Comparison of ENCODE assay signal across 17 cellular contexts in the genomic region with DNA sequence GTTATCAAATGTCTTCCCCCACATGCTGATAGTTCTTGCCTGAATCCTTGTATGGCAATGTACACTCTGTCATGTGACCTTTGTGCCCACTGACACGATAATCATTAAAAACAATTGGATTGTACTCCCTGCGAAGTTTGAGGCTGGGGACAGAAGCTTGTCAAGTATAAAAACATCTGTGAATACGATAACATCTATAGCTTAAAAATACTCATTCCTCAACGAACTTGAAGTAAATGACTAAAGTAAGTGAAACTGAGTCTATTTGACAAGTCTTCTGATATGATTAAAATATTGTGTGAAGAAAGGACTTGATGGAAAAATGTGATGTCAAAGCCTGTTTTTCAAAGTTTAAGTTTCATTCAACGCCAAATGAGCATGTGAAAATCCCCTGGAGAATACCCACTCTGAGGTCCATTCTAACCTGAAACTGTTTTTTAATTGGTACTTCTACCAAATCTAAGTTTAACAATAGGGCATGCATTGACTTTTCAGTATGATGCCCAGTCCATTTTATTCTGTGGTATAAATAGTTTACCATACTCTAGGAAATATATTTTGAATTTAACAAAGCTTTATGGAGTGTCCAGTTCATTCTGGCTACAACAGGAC.
DNase-seq lines count a peak whose midpoint lies in the region; ATAC-seq and TF ChIP-seq lines count a peak whose summit lies in the region.
"Had no signal": no experiment of that assay in that cellular context is flagged by ENCODE, and none has a peak within 500 bp of the region (broad histone marks: within the 10 kb centered on the region; RNA-seq: fewer than 3 reads in every experiment).

No MANE protein-coding gene starts in this region.

- in situ Hi-C loops in GM13977 (cut with MboI; ENCODE audit: low pct_unique_long_range_greater_than_20kb, low sequenced_read_pairs, unreplicated experiment), result no loop called here

- POLR2A ChIA-PET in activated CD4-positive, alpha-beta T cell treated with anti-CD3 and anti-CD28 coated beads for 36 hours (lab: Charles Lee), result interaction anchor here (0.7 kb wide), 1 partner anchor 33 kb away, joined by 3 read pairs; no protein-coding TSS in a partner anchor

- peaks cover 5% of the 10 kb centered on the region for H3K27me3 Mint-ChIP-seq in activated CD4-positive, alpha-beta T cell treated with anti-CD3 and anti-CD28 coated beads for 36 hours
- no peaks in the 10 kb centered on the region for H3K27me3 Mint-ChIP-seq in activated naive CD4-positive, alpha-beta T cell treated with anti-CD3 and anti-CD28 coated beads, Interleukin-2, amount 10 ng/mL, durations not matched to agents 7 days and 5 days
- no peaks in the 10 kb centered on the region for H3K27me3 Mint-ChIP-seq in activated T-helper 1 cell treated with anti-CD3 and anti-CD28 coated beads, Interleukin-12 subunit alpha, Interleukin-12 subunit beta, Interleukin-2, Interleukin-4 antibody, amounts not matched to agents 30 ng/mL and 10 ng/mL and 1 ng/mL, durations not matched to agents 14 hours and 24 hours and 36 hours (ENCODE audit: insufficient read depth)
- H3K27me3 Mint-ChIP-seq in stimulated activated naive CD8-positive, alpha-beta T cell treated with anti-CD3 and anti-CD28 coated beads, Interleukin-15, Interleukin-2, amounts not matched to agents 100 ng/mL and 50 ng/mL, for 24 hours, result peaks cover 13% of the 10 kb centered on the region

- peak overlapping the region; percentile 83 for H3K27ac Mint-ChIP-seq in activated CD4-positive, alpha-beta T cell treated with anti-CD3 and anti-CD28 coated beads for 36 hours
- peak overlapping the region; percentile 71 to 96 for H3K27ac Mint-ChIP-seq in activated naive CD4-positive, alpha-beta T cell treated with anti-CD3 and anti-CD28 coated beads, Interleukin-2, amount 50 U/mL, for 72 hours
- no peak overlapping the region for H3K27ac Mint-ChIP-seq in activated naive CD4-positive, alpha-beta T cell treated with anti-CD3 and anti-CD28 coated beads, Interleukin-2, amount 10 ng/mL, durations not matched to agents 7 days and 5 days
- H3K27ac Mint-ChIP-seq in activated T-helper 1 cell treated with anti-CD3 and anti-CD28 coated beads, Interleukin-12 subunit alpha, Interleukin-12 subunit beta, Interleukin-2, Interleukin-4 antibody, amounts not matched to agents 30 ng/mL and 10 ng/mL and 1 ng/mL, durations not matched to agents 14 hours and 24 hours and 36 hours, result peak overlapping the region; percentile 94
- H3K27ac Mint-ChIP-seq in stimulated activated naive CD8-positive, alpha-beta T cell treated with anti-CD3 and anti-CD28 coated beads, Interleukin-15, Interleukin-2, amounts not matched to agents 100 ng/mL and 50 ng/mL, for 24 hours, result peak overlapping the region; percentile 94

- peak; percentile 26 for DNase-seq in activated CD4-positive, alpha-beta T cell treated with anti-CD3 and anti-CD28 coated beads for 36 hours
- no peak for DNase-seq in activated CD4-positive, alpha-beta T cell treated with anti-CD3 and anti-CD28 coated beads, Interleukin-2, amount 50 U/mL, for 48 hours
- peak in 1 of 2 donors; percentile 41 for DNase-seq in activated naive CD4-positive, alpha-beta T cell treated with anti-CD3 and anti-CD28 coated beads, Interleukin-2, amount 50 U/mL, for 72 hours (ENCODE audit: low spot score in 2 of 2)
- no peak for DNase-seq in activated naive CD4-positive, alpha-beta T cell treated with anti-CD3 and anti-CD28 coated beads, Interleukin-2, amount 10 ng/mL, durations not matched to agents 7 days and 5 days
- no peak for DNase-seq in activated T-helper 1 cell treated with anti-CD3 and anti-CD28 coated beads, Interleukin-12 subunit alpha, Interleukin-12 subunit beta, Interleukin-2, Interleukin-4 antibody, amounts not matched to agents 30 ng/mL and 10 ng/mL and 1 ng/mL, durations not matched to agents 14 hours and 24 hours and 36 hours (ENCODE audit: low spot score)
- DNase-seq in GM13977 (ENCODE audit: low spot score), result no peak
- DNase-seq in HPDE6-E6E7 (ENCODE audit: extremely low spot score), result no peak
- DNase-seq: 8988T, GF-D8, H7, MV-4-11, NCI-H1417 treated with DMSO at 0.1 percent for 48 hours, NCI-H2029, NCI-H2171 treated with DMSO at 0.1 percent for 48 hours, NCI-H82 had no signal

- H3K36me3 Mint-ChIP-seq in activated CD4-positive, alpha-beta T cell treated with anti-CD3 and anti-CD28 coated beads for 36 hours (ENCODE audit: low read depth), result no peaks in the 10 kb centered on the region
- H3K36me3 Mint-ChIP-seq in activated naive CD4-positive, alpha-beta T cell treated with anti-CD3 and anti-CD28 coated beads, Interleukin-2, amount 50 U/mL, for 72 hours, result peaks cover 0 to 21% of the 10 kb centered on the region in 2 donors
- no peaks in the 10 kb centered on the region for H3K36me3 Mint-ChIP-seq in activated naive CD4-positive, alpha-beta T cell treated with anti-CD3 and anti-CD28 coated beads, Interleukin-2, amount 10 ng/mL, durations not matched to agents 7 days and 5 days
- peaks cover 3% of the 10 kb centered on the region for H3K36me3 Mint-ChIP-seq in activated T-helper 1 cell treated with anti-CD3 and anti-CD28 coated beads, Interleukin-12 subunit alpha, Interleukin-12 subunit beta, Interleukin-2, Interleukin-4 antibody, amounts not matched to agents 30 ng/mL and 10 ng/mL and 1 ng/mL, durations not matched to agents 14 hours and 24 hours and 36 hours (ENCODE audit: low read depth)
- H3K36me3 Mint-ChIP-seq in stimulated activated naive CD8-positive, alpha-beta T cell treated with anti-CD3 and anti-CD28 coated beads, Interleukin-15, Interleukin-2, amounts not matched to agents 100 ng/mL and 50 ng/mL, for 24 hours (ENCODE audit: low read depth), result no peaks in the 10 kb centered on the region

- peaks cover 57% of the 10 kb centered on the region for H3K4me1 Mint-ChIP-seq in activated CD4-positive, alpha-beta T cell treated with anti-CD3 and anti-CD28 coated beads for 36 hours
- H3K4me1 Mint-ChIP-seq in activated naive CD4-positive, alpha-beta T cell treated with anti-CD3 and anti-CD28 coated beads, Interleukin-2, amount 10 ng/mL, durations not matched to agents 7 days and 5 days, result no peaks in the 10 kb centered on the region
- peaks cover 48% of the 10 kb centered on the region for H3K4me1 Mint-ChIP-seq in activated T-helper 1 cell treated with anti-CD3 and anti-CD28 coated beads, Interleukin-12 subunit alpha, Interleukin-12 subunit beta, Interleukin-2, Interleukin-4 antibody, amounts not matched to agents 30 ng/mL and 10 ng/mL and 1 ng/mL, durations not matched to agents 14 hours and 24 hours and 36 hours (ENCODE audit: low read depth)
- H3K4me1 Mint-ChIP-seq in stimulated activated naive CD8-positive, alpha-beta T cell treated with anti-CD3 and anti-CD28 coated beads, Interleukin-15, Interleukin-2, amounts not matched to agents 100 ng/mL and 50 ng/mL, for 24 hours (ENCODE audit: low read depth), result peaks cover 83% of the 10 kb centered on the region

- intact Hi-C loops in activated CD4-positive, alpha-beta T cell treated with anti-CD3 and anti-CD28 coated beads for 36 hours (cut with DNase I, micrococcal nuclease), result loop anchor here (2.0 to 5.0 kb wide), 2 partner anchors 117 to 118 kb away; no protein-coding TSS in a partner anchor
- intact Hi-C loops in activated T-helper 1 cell treated with anti-CD3 and anti-CD28 coated beads, Interleukin-12 subunit alpha, Interleukin-12 subunit beta, Interleukin-2, Interleukin-4 antibody, amounts not matched to agents 30 ng/mL and 10 ng/mL and 1 ng/mL, durations not matched to agents 14 hours and 24 hours and 36 hours (cut with micrococcal nuclease), result loop anchor here (1.0 to 10.0 kb wide), 5 partner anchors 9 to 1415 kb away; a partner anchor contains a TSS

- no peak overlapping the region for H3K4me3 Mint-ChIP-seq in activated CD4-positive, alpha-beta T cell treated with anti-CD3 and anti-CD28 coated beads for 36 hours
- no peak overlapping the region for H3K4me3 Mint-ChIP-seq in activated naive CD4-positive, alpha-beta T cell treated with anti-CD3 and anti-CD28 coated beads, Interleukin-2, amount 10 ng/mL, durations not matched to agents 7 days and 5 days
- H3K4me3 Mint-ChIP-seq in activated T-helper 1 cell treated with anti-CD3 and anti-CD28 coated beads, Interleukin-12 subunit alpha, Interleukin-12 subunit beta, Interleukin-2, Interleukin-4 antibody, amounts not matched to agents 30 ng/mL and 10 ng/mL and 1 ng/mL, durations not matched to agents 14 hours and 24 hours and 36 hours, result no peak overlapping the region
- H3K4me3 Mint-ChIP-seq in stimulated activated naive CD8-positive, alpha-beta T cell treated with anti-CD3 and anti-CD28 coated beads, Interleukin-15, Interleukin-2, amounts not matched to agents 100 ng/mL and 50 ng/mL, for 24 hours, result no peak overlapping the region

- no peak for TF ChIP-seq CTCF in GM13977 (IDR thresholded peaks at IDR 0.05; ENCODE audit: extremely low read depth, insufficient read depth, missing control alignments)

- CTCF ChIA-PET in activated CD4-positive, alpha-beta T cell treated with anti-CD3 and anti-CD28 coated beads for 36 hours (lab: Charles Lee), result interaction anchor here (0.6 to 1.4 kb wide), 3 partner anchors 119 to 1454 kb away, joined by 3 to 4 read pairs (median 3); no protein-coding TSS in a partner anchor
- CTCF ChIA-PET in activated naive CD4-positive, alpha-beta T cell treated with anti-CD3 and anti-CD28 coated beads, Interleukin-2, amount 10 ng/mL, durations not matched to agents 7 days and 5 days (lab: Charles Lee), result no interaction called here

- ATAC-seq in activated CD4-positive, alpha-beta T cell treated with anti-CD3 and anti-CD28 coated beads for 36 hours, result peak; percentile 67
- peak; percentile 75 to 81 for ATAC-seq in activated naive CD4-positive, alpha-beta T cell treated with anti-CD3 and anti-CD28 coated beads, Interleukin-2, amount 50 U/mL, for 72 hours
- ATAC-seq: Panc1 had no signal

- H3K9me3 Mint-ChIP-seq in activated CD4-positive, alpha-beta T cell treated with anti-CD3 and anti-CD28 coated beads for 36 hours (ENCODE audit: low read depth), result peaks cover 2% of the 10 kb centered on the region
- H3K9me3 Mint-ChIP-seq in activated naive CD4-positive, alpha-beta T cell treated with anti-CD3 and anti-CD28 coated beads, Interleukin-2, amount 50 U/mL, for 72 hours, result peaks cover 0 to 6% of the 10 kb centered on the region in 2 donors
- no peaks in the 10 kb centered on the region for H3K9me3 Mint-ChIP-seq in activated naive CD4-positive, alpha-beta T cell treated with anti-CD3 and anti-CD28 coated beads, Interleukin-2, amount 10 ng/mL, durations not matched to agents 7 days and 5 days
- no peaks in the 10 kb centered on the region for H3K9me3 Mint-ChIP-seq in activated T-helper 1 cell treated with anti-CD3 and anti-CD28 coated beads, Interleukin-12 subunit alpha, Interleukin-12 subunit beta, Interleukin-2, Interleukin-4 antibody, amounts not matched to agents 30 ng/mL and 10 ng/mL and 1 ng/mL, durations not matched to agents 14 hours and 24 hours and 36 hours
- H3K9me3 Mint-ChIP-seq in stimulated activated naive CD8-positive, alpha-beta T cell treated with anti-CD3 and anti-CD28 coated beads, Interleukin-15, Interleukin-2, amounts not matched to agents 100 ng/mL and 50 ng/mL, for 24 hours, result peaks cover 4% of the 10 kb centered on the region
